22 cellular contexts compared by ENCODE assay signal in the genomic region with DNA sequence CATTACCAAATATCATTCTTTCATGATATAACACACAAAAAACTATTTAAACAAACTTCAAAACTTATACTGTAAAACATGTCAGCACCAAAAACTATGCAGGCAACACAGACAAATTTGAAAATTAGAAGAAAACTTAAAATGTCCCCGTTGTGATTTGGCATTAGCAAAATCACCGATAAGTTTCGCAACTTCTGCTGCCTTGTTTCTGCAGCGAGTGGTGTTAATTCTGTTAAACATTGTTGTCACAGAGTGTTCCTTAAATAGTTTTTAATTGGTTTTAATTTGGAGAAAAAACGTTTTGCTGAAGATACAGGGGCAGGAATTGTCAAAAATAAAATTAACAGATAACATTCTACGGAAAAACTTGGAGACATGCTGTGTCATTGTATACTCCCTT.
"Had no signal": no experiment of that assay in that cellular context is flagged by ENCODE, and none has a peak within 500 bp of the region (broad histone marks: within the 10 kb centered on the region; RNA-seq: fewer than 3 reads in every experiment).

No MANE protein-coding gene starts in this region.

- DNase-seq: natural killer cell; occipital lobe; ovary; posterior cingulate gyrus; psoas muscle; right cardiac atrium; spleen; stimulated activated CD4-positive, alpha-beta T cell treated with anti-CD3 and anti-CD28 coated beads, Interleukin-12 subunit alpha, Interleukin-12 subunit beta, amount 100 ng/mL, for 4 hours; stimulated activated CD4-positive, alpha-beta T cell treated with anti-CD3 and anti-CD28 coated beads, Interleukin-1b, Interleukin-23, amount 100 ng/mL, for 48 hours; stimulated activated CD4-positive, alpha-beta T cell treated with anti-CD3 and anti-CD28 coated beads, Interleukin-4, amount 100 ng/mL, for 1 hour; stimulated activated CD4-positive, alpha-beta T cell treated with anti-CD3 and anti-CD28 coated beads, Interleukin-4, amount 100 ng/mL, for 4 hours; stimulated activated CD8-positive, alpha-beta memory T cell treated with anti-CD3 and anti-CD28 coated beads, Interleukin-4, amount 100 ng/mL, for 48 hours; stimulated activated naive CD4-positive, alpha-beta T cell; stimulated activated naive CD8-positive, alpha-beta T cell treated with anti-CD3 and anti-CD28 coated beads, Interleukin-15, Interleukin-2, amounts not matched to agents 100 U/mL and 50 U/mL, for 24 hours; stomach; thyroid gland; trophoblast cell had no signal

- H3K36me3 Mint-ChIP-seq: natural killer cell; neural progenitor cell; stimulated activated memory B cell treated with anti-CD40 and anti-IgM and Interleukin-4, amounts not matched to agents 10 μg/mL and 1 μg/mL and 100 μg/mL, for 72 hours had no signal

- H3K9me3 Mint-ChIP-seq: natural killer cell; nephron; stimulated activated memory B cell treated with anti-CD40 and anti-IgM and Interleukin-4, amounts not matched to agents 10 μg/mL and 1 μg/mL and 100 μg/mL, for 72 hours had no signal

- H3K4me1 Mint-ChIP-seq: nephron; stimulated activated memory B cell treated with anti-CD40 and anti-IgM and Interleukin-4, amounts not matched to agents 10 μg/mL and 1 μg/mL and 100 μg/mL, for 72 hours had no signal

- H3K4me3 Mint-ChIP-seq: natural killer cell; nephron; neural progenitor cell; stimulated activated memory B cell treated with anti-CD40 and anti-IgM and Interleukin-4, amounts not matched to agents 10 μg/mL and 1 μg/mL and 100 μg/mL, for 72 hours had no signal

- H3K27ac Mint-ChIP-seq: natural killer cell; nephron; neural progenitor cell; progenitor cell of endocrine pancreas; stimulated activated memory B cell treated with anti-CD40 and anti-IgM and Interleukin-4, amounts not matched to agents 10 μg/mL and 1 μg/mL and 100 μg/mL, for 72 hours had no signal

- ATAC-seq: natural killer cell; psoas muscle; right cardiac atrium; sciatic nerve; stimulated activated memory B cell treated with anti-CD40 and anti-IgM and Interleukin-4, amounts not matched to agents 10 μg/mL and 1 μg/mL and 100 μg/mL, for 72 hours; stimulated activated naive CD8-positive, alpha-beta T cell treated with anti-CD3 and anti-CD28 coated beads, Interleukin-15, Interleukin-2, amounts not matched to agents 100 U/mL and 50 U/mL, for 24 hours had no signal

- H3K27me3 Mint-ChIP-seq: stimulated activated memory B cell treated with anti-CD40 and anti-IgM and Interleukin-4, amounts not matched to agents 10 μg/mL and 1 μg/mL and 100 μg/mL, for 72 hours had no signal
